ENCODE assay signal across 10 cellular contexts in the genomic region with DNA sequence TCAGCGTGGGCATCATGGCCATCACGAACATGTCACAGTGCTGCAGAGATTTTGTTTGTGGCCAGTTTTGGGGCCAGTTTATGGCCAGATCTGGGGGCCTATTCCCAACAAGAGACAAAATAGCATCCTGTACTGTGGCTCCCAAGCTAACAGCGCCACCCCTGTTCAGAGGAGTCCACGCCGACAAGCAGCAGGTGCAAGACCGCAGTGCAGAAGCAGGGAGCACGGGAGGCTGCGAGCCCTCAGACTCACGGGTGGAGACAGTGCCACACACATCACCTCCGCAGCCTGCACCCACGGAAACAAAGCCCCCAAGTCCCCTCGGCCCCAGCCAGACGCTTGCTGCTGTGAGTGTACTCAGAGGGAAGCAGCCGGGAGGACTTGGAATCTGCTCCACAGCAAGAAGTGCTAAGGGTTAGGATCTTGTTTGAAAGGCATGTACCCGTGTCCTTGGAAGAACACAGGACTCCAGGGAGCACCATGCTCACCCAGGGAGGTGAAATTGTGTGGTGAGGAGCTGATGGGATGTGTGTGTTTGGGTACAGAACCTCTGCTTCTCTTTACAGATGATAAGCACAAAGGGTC. TPM values are rescaled to one million over a fixed set of nuclear protein-coding genes. Genes with fewer than 3 reads are reported as not detected.
DNase-seq lines count a peak whose midpoint lies in the region; ATAC-seq and TF ChIP-seq lines count a peak whose summit lies in the region.
"Had no signal": no experiment of that assay in that cellular context is flagged by ENCODE, and none has a peak within 500 bp of the region (broad histone marks: within the 10 kb centered on the region; RNA-seq: fewer than 3 reads in every experiment).

No MANE protein-coding gene starts in this region.

- CTCF ChIA-PET in Panc1 (lab: Charles Lee): interaction anchor here (0.5 kb wide), 1 partner anchor 176 kb away, joined by 3 read pairs; no protein-coding TSS in a partner anchor

- no TSS peak for BruUV-seq in Panc1 (replicated peaks; lab: Mats Ljungman, UMichigan)

- intact Hi-C loops in Panc1 (cut with micrococcal nuclease; ENCODE audit: unreplicated experiment): no loop called here
- intact Hi-C loops in ascending aorta (cut with DNase I): no loop called here

- no peak overlapping the region for H3K4me3 Mint-ChIP-seq in endothelial cell (ENCODE audit: unreplicated experiment)

- peaks cover 4% of the 10 kb centered on the region for H3K4me1 Mint-ChIP-seq in endothelial cell (ENCODE audit: unreplicated experiment)

- H3K9me3 ChIP-seq in Panc1 (ENCODE audit: control insufficient read depth, insufficient read depth, low read depth, low read length): no peaks in the 10 kb centered on the region
- no peaks in the 10 kb centered on the region for H3K9me3 ChIP-seq in ascending aorta
- H3K9me3 ChIP-seq: ovary had no signal

- no peak overlapping the region for H3K27ac ChIP-seq in Panc1 (ENCODE audit: low read length)
- H3K27ac ChIP-seq in ascending aorta: no peak overlapping the region
- H3K27ac ChIP-seq: ovary had no signal

- H3K36me3 Mint-ChIP-seq in endothelial cell (ENCODE audit: low read depth, unreplicated experiment): no peaks in the 10 kb centered on the region

- TF ChIP-seq CTCF in Panc1 (IDR thresholded peaks at IDR 0.05) (peak; percentile 78), endothelial cell (IDR thresholded peaks at IDR 0.05; ENCODE audit: unreplicated experiment) (no peak), ascending aorta (IDR thresholded peaks at IDR 0.05) (peak in 1 of 3 experiments; percentile 8)

- ATAC-seq in Panc1 (peak; percentile 81), HG03095 (IDR thresholded peaks at IDR 0.05; ENCODE audit: unreplicated experiment) (no peak), HG03432 (IDR thresholded peaks at IDR 0.05; ENCODE audit: unreplicated experiment) (no peak)

- H3K9me3 Mint-ChIP-seq in endothelial cell (ENCODE audit: unreplicated experiment): no peaks in the 10 kb centered on the region

- DNase-seq in stimulated activated CD4-positive, alpha-beta T cell treated with anti-CD3 and anti-CD28 coated beads, Interleukin-1b, Interleukin-23, amount 100 ng/mL, for 48 hours: peak; percentile 21
- DNase-seq in stimulated activated CD4-positive, alpha-beta T cell treated with anti-CD3 and anti-CD28 coated beads, Interleukin-12 subunit alpha, Interleukin-12 subunit beta, amount 100 ng/mL, for 4 hours: no peak
- DNase-seq in Panc1 (ENCODE audit: low read depth, low spot score) (no peak), endothelial cell (ENCODE audit: low spot score) (peak; percentile 54), kidney tubule cell (ENCODE audit: low spot score) (no peak), ascending aorta (ENCODE audit: low spot score in 2 of 2) (no peak)
- DNase-seq: ovary; stimulated activated naive CD4-positive, alpha-beta T cell treated with Interleukin-2 at 50 U/mL for 16 hours had no signal

- H3K4me1 ChIP-seq in Panc1 (ENCODE audit: control insufficient read depth, insufficient read depth, low read length) (no peaks in the 10 kb centered on the region), ascending aorta (no peaks in the 10 kb centered on the region)

- in situ Hi-C loops in Panc1 (cut with HindIII; ENCODE audit: low pct_unique_long_range_greater_than_20kb, low sequenced_read_pairs): no loop called here

- H3K27me3 ChIP-seq in Panc1 (ENCODE audit: control insufficient read depth, insufficient read depth, low read length): peaks cover 2% of the 10 kb centered on the region; the same call in 1 of the 2 replicates
- H3K27me3 ChIP-seq in ascending aorta: no peaks in the 10 kb centered on the region
- H3K27me3 ChIP-seq: ovary had no signal

- H3K4me3 ChIP-seq in Panc1 (ENCODE audit: low read depth in 2 of 2, low read length in 2 of 2) (no peak overlapping the region), ascending aorta (no peak overlapping the region)
- H3K4me3 ChIP-seq: ovary had no signal

- peaks cover 4% of the 10 kb centered on the region for H3K27me3 Mint-ChIP-seq in endothelial cell (ENCODE audit: unreplicated experiment)

- POLR2A ChIA-PET in Panc1 (lab: Charles Lee): no interaction called here

- no peaks in the 10 kb centered on the region for H3K36me3 ChIP-seq in Panc1 (ENCODE audit: control insufficient read depth, insufficient read depth, low read length)
- no peaks in the 10 kb centered on the region for H3K36me3 ChIP-seq in ascending aorta
- H3K36me3 ChIP-seq: ovary had no signal

- no peak overlapping the region for H3K27ac Mint-ChIP-seq in endothelial cell (ENCODE audit: unreplicated experiment)

RNA-seq across cellular contexts. Expression of gene TCP10L, which starts 7.1 kb away (rescaled TPM):
- 0.57 TPM for total RNA-seq in Panc1 (2021; ENCODE audit: unreplicated experiment)
- polyA plus RNA-seq in Panc1 (2012; ENCODE audit: insufficient read length): not detected
- 0.31 TPM for total RNA-seq in endothelial cell (ENCODE audit: unreplicated experiment)
- 3.9 TPM for total RNA-seq in ascending aorta

RNA-seq across cellular contexts. Expression of gene CFAP298, which starts 34.0 kb away (rescaled TPM):
- total RNA-seq in Panc1 (2021; ENCODE audit: unreplicated experiment) (42.0 TPM), endothelial cell (ENCODE audit: unreplicated experiment) (60.3 TPM), ascending aorta (18.3 TPM)
- 46.7 TPM for polyA plus RNA-seq in Panc1 (2012; ENCODE audit: insufficient read length)

Comparison
In these comparisons a context has a peak if more than half of its experiments do, and no peak if none do; other contexts are left out.
1. DNase-seq: peak in stimulated activated CD4-positive, alpha-beta T cell treated with anti-CD3 and anti-CD28 coated beads, Interleukin-1b, Interleukin-23, amount 100 ng/mL, for 48 hours (single experiment) and endothelial cell (single experiment); none in stimulated activated CD4-positive, alpha-beta T cell treated with anti-CD3 and anti-CD28 coated beads, Interleukin-12 subunit alpha, Interleukin-12 subunit beta, amount 100 ng/mL, for 4 hours (single experiment), Panc1 (single experiment), kidney tubule cell (single experiment) and ascending aorta (0 of 2).